In the genomic region with DNA sequence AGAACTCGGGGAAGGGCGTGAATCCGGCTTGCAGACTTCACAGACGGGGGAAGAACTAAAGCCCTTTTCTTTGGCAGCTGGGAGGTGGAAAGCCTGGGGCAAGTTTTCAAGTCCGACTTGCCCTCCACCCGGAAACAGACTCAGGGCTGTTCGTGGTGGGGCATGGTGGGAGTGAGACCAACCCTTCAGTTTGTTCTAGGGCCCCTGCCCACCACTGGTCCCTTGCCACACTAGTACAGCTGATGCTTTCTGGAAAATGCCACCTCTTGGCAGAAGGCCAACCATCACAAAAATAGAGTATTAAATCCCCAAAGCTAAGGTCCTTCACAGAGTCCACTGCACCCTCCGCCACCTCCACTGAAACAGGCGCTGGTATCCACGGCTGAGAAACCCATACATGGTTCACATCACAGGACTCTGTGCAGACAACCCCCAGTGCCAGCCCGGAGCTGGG, we compare ENCODE assay signal across 21 cellular contexts.
"Had no signal": no experiment of that assay in that cellular context is flagged by ENCODE, and none has a peak within 500 bp of the region (broad histone marks: within the 10 kb centered on the region; RNA-seq: fewer than 3 reads in every experiment).

No MANE protein-coding gene starts in this region.

- DNase-seq: activated CD4-positive, alpha-beta T cell treated with anti-CD3 and anti-CD28 coated beads for 36 hours; activated CD4-positive, alpha-beta T cell treated with anti-CD3 and anti-CD28 coated beads, Interleukin-2, amount 50 U/mL, for 4 hours; activated gamma-delta T cell treated with Interleukin-2 at 50 U/mL for 16 hours; activated T-cell treated with anti-CD3 and anti-CD28 coated beads for 4 hours; aorta; dermis blood vessel endothelial cell; effector memory CD8-positive, alpha-beta T cell; heart left ventricle; left cardiac atrium; mucosa of descending colon; nephron progenitor cell; nucleus accumbens; stimulated activated CD4-positive, alpha-beta T cell treated with anti-CD3 and anti-CD28 coated beads, Interleukin-4, amount 100 ng/mL, for 24 hours; stimulated activated naive CD4-positive, alpha-beta T cell treated with Interleukin-2 at 50 U/mL for 16 hours; T-helper 9 cell had no signal

- H3K27ac Mint-ChIP-seq: activated CD4-positive, alpha-beta T cell treated with anti-CD3 and anti-CD28 coated beads for 36 hours; activated naive CD4-positive, alpha-beta T cell treated with anti-CD3 and anti-CD28 coated beads, Interleukin-2, amount 50 U/mL, for 24 hours; brain; effector memory CD8-positive, alpha-beta T cell; memory B cell; nephron progenitor cell; type B pancreatic cell; WTC11 had no signal

- H3K27me3 Mint-ChIP-seq: brain had no signal

- H3K36me3 Mint-ChIP-seq: activated naive CD4-positive, alpha-beta T cell treated with anti-CD3 and anti-CD28 coated beads, Interleukin-2, amount 50 U/mL, for 24 hours had no signal

- H3K4me3 Mint-ChIP-seq: activated CD4-positive, alpha-beta T cell treated with anti-CD3 and anti-CD28 coated beads for 36 hours; activated naive CD4-positive, alpha-beta T cell treated with anti-CD3 and anti-CD28 coated beads, Interleukin-2, amount 50 U/mL, for 24 hours; brain; effector memory CD8-positive, alpha-beta T cell; memory B cell; nephron progenitor cell; type B pancreatic cell; WTC11 had no signal

- H3K9me3 Mint-ChIP-seq: activated naive CD4-positive, alpha-beta T cell treated with anti-CD3 and anti-CD28 coated beads, Interleukin-2, amount 50 U/mL, for 24 hours; effector memory CD8-positive, alpha-beta T cell had no signal

- H3K4me3 ChIP-seq: heart left ventricle, mucosa of descending colon, thoracic aorta had no signal

- H3K9me3 ChIP-seq: heart left ventricle, mucosa of descending colon, thoracic aorta had no signal

- ATAC-seq: activated CD4-positive, alpha-beta T cell treated with anti-CD3 and anti-CD28 coated beads for 36 hours; effector memory CD8-positive, alpha-beta T cell; heart left ventricle; left cardiac atrium; mucosa of descending colon; WTC11 had no signal

- H3K4me1 ChIP-seq: heart left ventricle had no signal

- H3K27ac ChIP-seq: heart left ventricle, thoracic aorta had no signal

- H3K4me1 Mint-ChIP-seq: activated CD4-positive, alpha-beta T cell treated with anti-CD3 and anti-CD28 coated beads for 36 hours; activated naive CD4-positive, alpha-beta T cell treated with anti-CD3 and anti-CD28 coated beads, Interleukin-2, amount 50 U/mL, for 24 hours; memory B cell; nephron progenitor cell had no signal

- H3K36me3 ChIP-seq: heart left ventricle, thoracic aorta had no signal
